In genomic region chr1:119743776-119744597, GRCh38 we compare ENCODE assay signal across 8 cellular contexts. TPM values are rescaled to one million over a fixed set of nuclear protein-coding genes. Genes with fewer than 3 reads are reported as not detected.
DNase-seq lines count a peak whose midpoint lies in the region; ATAC-seq and FAIRE-seq lines count a peak whose summit lies in the region.

No MANE protein-coding gene starts in this region.

- H3K4me1 Mint-ChIP-seq in stimulated activated effector memory CD8-positive, alpha-beta T cell treated with anti-CD3 and anti-CD28 coated beads, Interleukin-12 subunit alpha, Interleukin-12 subunit beta, amount 100 ng/mL, for 72 hours: peaks cover 6% of the 10 kb centered on the region

- H3K27ac ChIP-seq in epithelial cell of prostate: no peak overlapping the region

- no peak overlapping the region for H3K4me3 Mint-ChIP-seq in stimulated activated effector memory CD8-positive, alpha-beta T cell treated with anti-CD3 and anti-CD28 coated beads, Interleukin-12 subunit alpha, Interleukin-12 subunit beta, amount 100 ng/mL, for 72 hours

- H3K27ac Mint-ChIP-seq in stimulated activated effector memory CD8-positive, alpha-beta T cell treated with anti-CD3 and anti-CD28 coated beads, Interleukin-12 subunit alpha, Interleukin-12 subunit beta, amount 100 ng/mL, for 72 hours: no peak overlapping the region

- DNase-seq in NCI-H774 (lab: John Stamatoyannopoulos, UW) (peak; percentile 58), epithelial cell of prostate (ENCODE audit: low read depth, low spot score) (peak; percentile 20), myocyte (ENCODE audit: low read depth) (peak; percentile 86)
- peak; percentile 76 for DNase-seq in activated CD8-positive, alpha-beta memory T cell treated with anti-CD3 and anti-CD28 coated beads for 24 hours
- no peak for DNase-seq in stimulated activated effector memory CD8-positive, alpha-beta T cell treated with anti-CD3 and anti-CD28 coated beads, Interleukin-12 subunit alpha, Interleukin-12 subunit beta, amount 100 ng/mL, for 72 hours (ENCODE audit: low spot score in 2 of 2)

- peak; percentile 84 for ATAC-seq in GM18502 (IDR thresholded peaks at IDR 0.05; ENCODE audit: poor library complexity, unreplicated experiment)
- peak; percentile 87 for ATAC-seq in HG03442 (IDR thresholded peaks at IDR 0.05; ENCODE audit: unreplicated experiment)
- peak; percentile 55 for ATAC-seq in stimulated activated effector memory CD8-positive, alpha-beta T cell treated with anti-CD3 and anti-CD28 coated beads, Interleukin-12 subunit alpha, Interleukin-12 subunit beta, amount 100 ng/mL, for 72 hours

- FAIRE-seq in A204.1 (lab: Jason Lieb, UNC): peak; percentile 14

- no peaks in the 10 kb centered on the region for H3K36me3 Mint-ChIP-seq in stimulated activated effector memory CD8-positive, alpha-beta T cell treated with anti-CD3 and anti-CD28 coated beads, Interleukin-12 subunit alpha, Interleukin-12 subunit beta, amount 100 ng/mL, for 72 hours

- H3K9me3 Mint-ChIP-seq in stimulated activated effector memory CD8-positive, alpha-beta T cell treated with anti-CD3 and anti-CD28 coated beads, Interleukin-12 subunit alpha, Interleukin-12 subunit beta, amount 100 ng/mL, for 72 hours: no peaks in the 10 kb centered on the region

RNA-seq across cellular contexts. Expression of gene HMGCS2, which starts 24.7 kb away (rescaled TPM):
- not detected in 2 replicates for total RNA-seq in myocyte
- polyA plus RNA-seq in myocyte (2012): not detected

RNA-seq across cellular contexts. Expression of gene PHGDH, which starts 32.3 kb away (rescaled TPM):
- total RNA-seq in myocyte: 23.9 and 26.6 TPM in 2 replicates
- polyA plus RNA-seq in myocyte (2012): 193 TPM

Comparison
In these comparisons a context has a peak if more than half of its experiments do, and no peak if none do; other contexts are left out.
1. DNase-seq: peak in NCI-H774 (single experiment), activated CD8-positive, alpha-beta memory T cell treated with anti-CD3 and anti-CD28 coated beads for 24 hours (single experiment), epithelial cell of prostate (single experiment) and myocyte (single experiment); none in stimulated activated effector memory CD8-positive, alpha-beta T cell treated with anti-CD3 and anti-CD28 coated beads, Interleukin-12 subunit alpha, Interleukin-12 subunit beta, amount 100 ng/mL, for 72 hours (0 of 2).
2. Peak in every context shown above with its lines, with median percentiles within 50 percentile points of each other: ATAC-seq.